1 cellular context compared by ENCODE assay signal in the genomic region with DNA sequence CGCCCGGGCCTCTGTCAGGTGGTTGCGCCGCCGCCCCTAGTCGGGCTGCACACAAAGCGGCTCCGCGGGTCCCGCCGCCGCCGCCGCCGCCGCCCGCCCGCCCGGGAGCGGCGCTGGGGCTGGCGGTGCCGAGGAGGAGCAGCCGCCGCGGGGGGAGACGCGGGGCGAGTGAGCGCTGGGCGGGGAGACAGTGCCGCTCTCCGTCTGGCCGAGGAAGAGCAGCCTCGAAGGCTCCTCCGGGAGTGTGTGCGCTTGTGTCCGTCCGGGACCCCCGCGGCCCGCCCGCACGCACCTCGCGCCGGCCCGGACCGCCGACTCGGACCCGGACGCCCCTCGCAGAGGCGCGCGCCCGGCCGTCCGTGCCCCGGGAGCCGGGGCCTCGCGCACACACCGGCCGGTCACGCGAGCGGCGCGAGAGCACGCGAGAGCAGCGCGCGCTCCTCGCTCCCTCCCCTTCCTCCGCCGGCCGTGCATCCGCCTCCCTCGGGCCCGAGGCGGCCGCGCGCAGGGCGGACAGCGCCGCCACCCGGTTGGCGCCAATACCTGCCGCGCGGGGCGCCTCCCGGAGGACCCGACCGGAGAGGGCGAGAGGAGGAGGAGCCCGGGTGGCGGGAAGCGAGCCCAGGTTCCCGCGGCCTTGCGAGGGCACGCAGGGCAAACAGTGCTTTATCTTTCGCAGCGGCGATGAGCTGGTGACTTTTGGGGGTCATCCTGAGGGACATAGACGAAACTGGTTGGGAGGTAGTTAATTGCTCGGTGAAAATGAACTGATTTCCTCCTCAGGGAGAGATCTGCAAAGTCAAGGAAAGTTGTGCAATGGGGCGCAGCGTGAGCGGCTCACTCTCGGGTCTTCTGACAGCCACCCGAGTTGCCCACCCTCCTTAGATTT.
TF ChIP-seq lines count a peak whose summit lies in the region.

A gene with protein sequence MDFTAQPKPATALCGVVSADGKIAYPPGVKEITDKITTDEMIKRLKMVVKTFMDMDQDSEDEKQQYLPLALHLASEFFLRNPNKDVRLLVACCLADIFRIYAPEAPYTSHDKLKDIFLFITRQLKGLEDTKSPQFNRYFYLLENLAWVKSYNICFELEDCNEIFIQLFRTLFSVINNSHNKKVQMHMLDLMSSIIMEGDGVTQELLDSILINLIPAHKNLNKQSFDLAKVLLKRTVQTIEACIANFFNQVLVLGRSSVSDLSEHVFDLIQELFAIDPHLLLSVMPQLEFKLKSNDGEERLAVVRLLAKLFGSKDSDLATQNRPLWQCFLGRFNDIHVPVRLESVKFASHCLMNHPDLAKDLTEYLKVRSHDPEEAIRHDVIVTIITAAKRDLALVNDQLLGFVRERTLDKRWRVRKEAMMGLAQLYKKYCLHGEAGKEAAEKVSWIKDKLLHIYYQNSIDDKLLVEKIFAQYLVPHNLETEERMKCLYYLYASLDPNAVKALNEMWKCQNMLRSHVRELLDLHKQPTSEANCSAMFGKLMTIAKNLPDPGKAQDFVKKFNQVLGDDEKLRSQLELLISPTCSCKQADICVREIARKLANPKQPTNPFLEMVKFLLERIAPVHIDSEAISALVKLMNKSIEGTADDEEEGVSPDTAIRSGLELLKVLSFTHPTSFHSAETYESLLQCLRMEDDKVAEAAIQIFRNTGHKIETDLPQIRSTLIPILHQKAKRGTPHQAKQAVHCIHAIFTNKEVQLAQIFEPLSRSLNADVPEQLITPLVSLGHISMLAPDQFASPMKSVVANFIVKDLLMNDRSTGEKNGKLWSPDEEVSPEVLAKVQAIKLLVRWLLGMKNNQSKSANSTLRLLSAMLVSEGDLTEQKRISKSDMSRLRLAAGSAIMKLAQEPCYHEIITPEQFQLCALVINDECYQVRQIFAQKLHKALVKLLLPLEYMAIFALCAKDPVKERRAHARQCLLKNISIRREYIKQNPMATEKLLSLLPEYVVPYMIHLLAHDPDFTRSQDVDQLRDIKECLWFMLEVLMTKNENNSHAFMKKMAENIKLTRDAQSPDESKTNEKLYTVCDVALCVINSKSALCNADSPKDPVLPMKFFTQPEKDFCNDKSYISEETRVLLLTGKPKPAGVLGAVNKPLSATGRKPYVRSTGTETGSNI (N-terminal part only) (minus strand): TSS at position 423 of the 889 bp plus-strand sequence. CDS start 1,334 bp downstream, outside the sequence.

TF ChIP-seq in K562, 482 proteins besides CTCF, POLR2A, EP300 and RAD21 (continued from another document and continues in another):
- TF ChIP-seq, protein P1, sequence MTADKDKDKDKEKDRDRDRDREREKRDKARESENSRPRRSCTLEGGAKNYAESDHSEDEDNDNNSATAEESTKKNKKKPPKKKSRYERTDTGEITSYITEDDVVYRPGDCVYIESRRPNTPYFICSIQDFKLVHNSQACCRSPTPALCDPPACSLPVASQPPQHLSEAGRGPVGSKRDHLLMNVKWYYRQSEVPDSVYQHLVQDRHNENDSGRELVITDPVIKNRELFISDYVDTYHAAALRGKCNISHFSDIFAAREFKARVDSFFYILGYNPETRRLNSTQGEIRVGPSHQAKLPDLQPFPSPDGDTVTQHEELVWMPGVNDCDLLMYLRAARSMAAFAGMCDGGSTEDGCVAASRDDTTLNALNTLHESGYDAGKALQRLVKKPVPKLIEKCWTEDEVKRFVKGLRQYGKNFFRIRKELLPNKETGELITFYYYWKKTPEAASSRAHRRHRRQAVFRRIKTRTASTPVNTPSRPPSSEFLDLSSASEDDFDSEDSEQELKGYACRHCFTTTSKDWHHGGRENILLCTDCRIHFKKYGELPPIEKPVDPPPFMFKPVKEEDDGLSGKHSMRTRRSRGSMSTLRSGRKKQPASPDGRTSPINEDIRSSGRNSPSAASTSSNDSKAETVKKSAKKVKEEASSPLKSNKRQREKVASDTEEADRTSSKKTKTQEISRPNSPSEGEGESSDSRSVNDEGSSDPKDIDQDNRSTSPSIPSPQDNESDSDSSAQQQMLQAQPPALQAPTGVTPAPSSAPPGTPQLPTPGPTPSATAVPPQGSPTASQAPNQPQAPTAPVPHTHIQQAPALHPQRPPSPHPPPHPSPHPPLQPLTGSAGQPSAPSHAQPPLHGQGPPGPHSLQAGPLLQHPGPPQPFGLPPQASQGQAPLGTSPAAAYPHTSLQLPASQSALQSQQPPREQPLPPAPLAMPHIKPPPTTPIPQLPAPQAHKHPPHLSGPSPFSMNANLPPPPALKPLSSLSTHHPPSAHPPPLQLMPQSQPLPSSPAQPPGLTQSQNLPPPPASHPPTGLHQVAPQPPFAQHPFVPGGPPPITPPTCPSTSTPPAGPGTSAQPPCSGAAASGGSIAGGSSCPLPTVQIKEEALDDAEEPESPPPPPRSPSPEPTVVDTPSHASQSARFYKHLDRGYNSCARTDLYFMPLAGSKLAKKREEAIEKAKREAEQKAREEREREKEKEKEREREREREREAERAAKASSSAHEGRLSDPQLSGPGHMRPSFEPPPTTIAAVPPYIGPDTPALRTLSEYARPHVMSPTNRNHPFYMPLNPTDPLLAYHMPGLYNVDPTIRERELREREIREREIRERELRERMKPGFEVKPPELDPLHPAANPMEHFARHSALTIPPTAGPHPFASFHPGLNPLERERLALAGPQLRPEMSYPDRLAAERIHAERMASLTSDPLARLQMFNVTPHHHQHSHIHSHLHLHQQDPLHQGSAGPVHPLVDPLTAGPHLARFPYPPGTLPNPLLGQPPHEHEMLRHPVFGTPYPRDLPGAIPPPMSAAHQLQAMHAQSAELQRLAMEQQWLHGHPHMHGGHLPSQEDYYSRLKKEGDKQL (CRISPR knock-in tag; IDR thresholded peaks at IDR 0.05; ENCODE audit: borderline replicate concordance), result no peak
- TF ChIP-seq ZNF766 (CRISPR knock-in tag; conservative IDR thresholded peaks at IDR 0.05) (peak; percentile 78; the same call in 1 of the 2 replicates), ARID2 (IDR thresholded peaks at IDR 0.05) (no peak), HNRNPLL (IDR thresholded peaks at IDR 0.05; ENCODE audit: low read depth, low read length, poor library complexity, severe bottlenecking) (peak; percentile 54), MIER1 (IDR thresholded peaks at IDR 0.05; ENCODE audit: low read depth) (no peak), ELF1 (tag; IDR thresholded peaks at IDR 0.05) (no peak), HNRNPK (IDR thresholded peaks at IDR 0.05; ENCODE audit: low read depth, low read length, poor library complexity, severe bottlenecking) (no peak), ZNF41 (CRISPR knock-in tag; conservative IDR thresholded peaks at IDR 0.05) (no peak), TGIF2 (CRISPR knock-in tag; IDR thresholded peaks at IDR 0.05) (no peak; the same call in 1 of the 2 replicates), YBX1 (IDR thresholded peaks at IDR 0.05) (no peak), MAFK (IDR thresholded peaks at IDR 0.05; ENCODE audit: low read length) (no peak), HNRNPUL1 (IDR thresholded peaks at IDR 0.05; ENCODE audit: low read length) (no peak), SMAD1 (IDR thresholded peaks at IDR 0.05; ENCODE audit: low read depth, low read length, partially characterized antibody) (no peak), SLC30A9 (CRISPR knock-in tag; IDR thresholded peaks at IDR 0.05) (no peak), ZNF77 (CRISPR knock-in tag; IDR thresholded peaks at IDR 0.05) (no peak), ZKSCAN1 (IDR thresholded peaks at IDR 0.05; ENCODE audit: low read depth, low read length) (no peak; the same call in 1 of the 2 replicates), CBFA2T2 (conservative IDR thresholded peaks at IDR 0.05) (no peak), ZNF696 (CRISPR knock-in tag; conservative IDR thresholded peaks at IDR 0.05) (no peak), KLF16 (IDR thresholded peaks at IDR 0.05) (peak; percentile 7; the same call in 1 of the 2 replicates), GTF2E2 (tag; IDR thresholded peaks at IDR 0.05) (peak; percentile 36; the same call in 1 of the 2 replicates), PTBP1 (IDR thresholded peaks at IDR 0.05; ENCODE audit: low read depth, low read length) (no peak), ATF1 (CRISPR knock-in tag; IDR thresholded peaks at IDR 0.05) (no peak), ATF1 (tag; IDR thresholded peaks at IDR 0.05) (peak; percentile 62), GATAD2B (IDR thresholded peaks at IDR 0.05; ENCODE audit: borderline replicate concordance) (peak; percentile 91), JUND (IDR thresholded peaks at IDR 0.05; ENCODE audit: borderline replicate concordance, low read depth, low read length) (peak; percentile 35; the same call in 1 of the 2 replicates), JUND (tag; IDR thresholded peaks at IDR 0.05; ENCODE audit: borderline replicate concordance, low read depth, low read length) (no peak), ZBTB7A (IDR thresholded peaks at IDR 0.05; ENCODE audit: borderline replicate concordance, control insufficient read depth, low read depth, low read length) (peak; percentile 45; the same call in 1 of the 2 replicates), ERF (CRISPR knock-in tag; IDR thresholded peaks at IDR 0.05) (peak; percentile 52; the same call in 1 of the 2 replicates)
- TF ChIP-seq, protein P2, sequence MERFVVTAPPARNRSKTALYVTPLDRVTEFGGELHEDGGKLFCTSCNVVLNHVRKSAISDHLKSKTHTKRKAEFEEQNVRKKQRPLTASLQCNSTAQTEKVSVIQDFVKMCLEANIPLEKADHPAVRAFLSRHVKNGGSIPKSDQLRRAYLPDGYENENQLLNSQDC (CRISPR knock-in tag; IDR thresholded peaks at IDR 0.05), result no peak
- TF ChIP-seq, protein P3, sequence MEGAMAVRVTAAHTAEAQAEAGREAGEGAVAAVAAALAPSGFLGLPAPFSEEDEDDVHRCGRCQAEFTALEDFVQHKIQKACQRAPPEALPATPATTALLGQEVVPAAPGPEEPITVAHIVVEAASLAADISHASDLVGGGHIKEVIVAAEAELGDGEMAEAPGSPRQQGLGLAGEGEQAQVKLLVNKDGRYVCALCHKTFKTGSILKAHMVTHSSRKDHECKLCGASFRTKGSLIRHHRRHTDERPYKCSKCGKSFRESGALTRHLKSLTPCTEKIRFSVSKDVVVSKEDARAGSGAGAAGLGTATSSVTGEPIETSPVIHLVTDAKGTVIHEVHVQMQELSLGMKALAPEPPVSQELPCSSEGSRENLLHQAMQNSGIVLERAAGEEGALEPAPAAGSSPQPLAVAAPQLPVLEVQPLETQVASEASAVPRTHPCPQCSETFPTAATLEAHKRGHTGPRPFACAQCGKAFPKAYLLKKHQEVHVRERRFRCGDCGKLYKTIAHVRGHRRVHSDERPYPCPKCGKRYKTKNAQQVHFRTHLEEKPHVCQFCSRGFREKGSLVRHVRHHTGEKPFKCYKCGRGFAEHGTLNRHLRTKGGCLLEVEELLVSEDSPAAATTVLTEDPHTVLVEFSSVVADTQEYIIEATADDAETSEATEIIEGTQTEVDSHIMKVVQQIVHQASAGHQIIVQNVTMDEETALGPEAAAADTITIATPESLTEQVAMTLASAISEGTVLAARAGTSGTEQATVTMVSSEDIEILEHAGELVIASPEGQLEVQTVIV (CRISPR knock-in tag; IDR thresholded peaks at IDR 0.05; ENCODE audit: borderline replicate concordance), result no peak
- TF ChIP-seq, protein P4, sequence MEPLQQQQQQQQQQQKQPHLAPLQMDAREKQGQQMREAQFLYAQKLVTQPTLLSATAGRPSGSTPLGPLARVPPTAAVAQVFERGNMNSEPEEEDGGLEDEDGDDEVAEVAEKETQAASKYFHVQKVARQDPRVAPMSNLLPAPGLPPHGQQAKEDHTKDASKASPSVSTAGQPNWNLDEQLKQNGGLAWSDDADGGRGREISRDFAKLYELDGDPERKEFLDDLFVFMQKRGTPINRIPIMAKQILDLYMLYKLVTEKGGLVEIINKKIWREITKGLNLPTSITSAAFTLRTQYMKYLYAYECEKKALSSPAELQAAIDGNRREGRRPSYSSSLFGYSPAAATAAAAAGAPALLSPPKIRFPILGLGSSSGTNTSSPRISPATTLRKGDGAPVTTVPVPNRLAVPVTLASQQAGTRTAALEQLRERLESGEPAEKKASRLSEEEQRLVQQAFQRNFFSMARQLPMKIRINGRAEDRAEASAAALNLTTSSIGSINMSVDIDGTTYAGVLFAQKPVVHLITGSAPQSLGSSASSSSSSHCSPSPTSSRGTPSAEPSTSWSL (CRISPR knock-in tag; IDR thresholded peaks at IDR 0.05; ENCODE audit: borderline replicate concordance), result no peak
- TF ChIP-seq, protein P5, sequence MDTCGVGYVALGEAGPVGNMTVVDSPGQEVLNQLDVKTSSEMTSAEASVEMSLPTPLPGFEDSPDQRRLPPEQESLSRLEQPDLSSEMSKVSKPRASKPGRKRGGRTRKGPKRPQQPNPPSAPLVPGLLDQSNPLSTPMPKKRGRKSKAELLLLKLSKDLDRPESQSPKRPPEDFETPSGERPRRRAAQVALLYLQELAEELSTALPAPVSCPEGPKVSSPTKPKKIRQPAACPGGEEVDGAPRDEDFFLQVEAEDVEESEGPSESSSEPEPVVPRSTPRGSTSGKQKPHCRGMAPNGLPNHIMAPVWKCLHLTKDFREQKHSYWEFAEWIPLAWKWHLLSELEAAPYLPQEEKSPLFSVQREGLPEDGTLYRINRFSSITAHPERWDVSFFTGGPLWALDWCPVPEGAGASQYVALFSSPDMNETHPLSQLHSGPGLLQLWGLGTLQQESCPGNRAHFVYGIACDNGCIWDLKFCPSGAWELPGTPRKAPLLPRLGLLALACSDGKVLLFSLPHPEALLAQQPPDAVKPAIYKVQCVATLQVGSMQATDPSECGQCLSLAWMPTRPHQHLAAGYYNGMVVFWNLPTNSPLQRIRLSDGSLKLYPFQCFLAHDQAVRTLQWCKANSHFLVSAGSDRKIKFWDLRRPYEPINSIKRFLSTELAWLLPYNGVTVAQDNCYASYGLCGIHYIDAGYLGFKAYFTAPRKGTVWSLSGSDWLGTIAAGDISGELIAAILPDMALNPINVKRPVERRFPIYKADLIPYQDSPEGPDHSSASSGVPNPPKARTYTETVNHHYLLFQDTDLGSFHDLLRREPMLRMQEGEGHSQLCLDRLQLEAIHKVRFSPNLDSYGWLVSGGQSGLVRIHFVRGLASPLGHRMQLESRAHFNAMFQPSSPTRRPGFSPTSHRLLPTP (IDR thresholded peaks at IDR 0.05; ENCODE audit: borderline replicate concordance, extremely low read depth, insufficient read length), result no peak
- TF ChIP-seq, protein P6, sequence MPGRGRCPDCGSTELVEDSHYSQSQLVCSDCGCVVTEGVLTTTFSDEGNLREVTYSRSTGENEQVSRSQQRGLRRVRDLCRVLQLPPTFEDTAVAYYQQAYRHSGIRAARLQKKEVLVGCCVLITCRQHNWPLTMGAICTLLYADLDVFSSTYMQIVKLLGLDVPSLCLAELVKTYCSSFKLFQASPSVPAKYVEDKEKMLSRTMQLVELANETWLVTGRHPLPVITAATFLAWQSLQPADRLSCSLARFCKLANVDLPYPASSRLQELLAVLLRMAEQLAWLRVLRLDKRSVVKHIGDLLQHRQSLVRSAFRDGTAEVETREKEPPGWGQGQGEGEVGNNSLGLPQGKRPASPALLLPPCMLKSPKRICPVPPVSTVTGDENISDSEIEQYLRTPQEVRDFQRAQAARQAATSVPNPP (IDR thresholded peaks at IDR 0.05; ENCODE audit: borderline replicate concordance, insufficient read depth, insufficient read length), result no peak
- TF ChIP-seq, protein P7, sequence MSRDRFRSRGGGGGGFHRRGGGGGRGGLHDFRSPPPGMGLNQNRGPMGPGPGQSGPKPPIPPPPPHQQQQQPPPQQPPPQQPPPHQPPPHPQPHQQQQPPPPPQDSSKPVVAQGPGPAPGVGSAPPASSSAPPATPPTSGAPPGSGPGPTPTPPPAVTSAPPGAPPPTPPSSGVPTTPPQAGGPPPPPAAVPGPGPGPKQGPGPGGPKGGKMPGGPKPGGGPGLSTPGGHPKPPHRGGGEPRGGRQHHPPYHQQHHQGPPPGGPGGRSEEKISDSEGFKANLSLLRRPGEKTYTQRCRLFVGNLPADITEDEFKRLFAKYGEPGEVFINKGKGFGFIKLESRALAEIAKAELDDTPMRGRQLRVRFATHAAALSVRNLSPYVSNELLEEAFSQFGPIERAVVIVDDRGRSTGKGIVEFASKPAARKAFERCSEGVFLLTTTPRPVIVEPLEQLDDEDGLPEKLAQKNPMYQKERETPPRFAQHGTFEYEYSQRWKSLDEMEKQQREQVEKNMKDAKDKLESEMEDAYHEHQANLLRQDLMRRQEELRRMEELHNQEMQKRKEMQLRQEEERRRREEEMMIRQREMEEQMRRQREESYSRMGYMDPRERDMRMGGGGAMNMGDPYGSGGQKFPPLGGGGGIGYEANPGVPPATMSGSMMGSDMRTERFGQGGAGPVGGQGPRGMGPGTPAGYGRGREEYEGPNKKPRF (IDR thresholded peaks at IDR 0.05; ENCODE audit: low read depth, low read length), result no peak
